1 cellular context compared by ENCODE assay signal in genomic region chr20:41081276-41081814, GRCh38.
TF ChIP-seq lines count a peak whose summit lies in the region.

No MANE protein-coding gene starts in this region.

TF ChIP-seq in K562, 482 proteins besides CTCF, POLR2A, EP300 and RAD21:
- TF ChIP-seq MAFF (IDR thresholded peaks at IDR 0.05; ENCODE audit: low read length) (peak; percentile 23; the same call in 1 of the 2 replicates), RFX5 (IDR thresholded peaks at IDR 0.05; ENCODE audit: low read depth, low read length) (no peak), ZNF146 (CRISPR knock-in tag; IDR thresholded peaks at IDR 0.05; ENCODE audit: unreplicated experiment) (no peak), ZNF316 (IDR thresholded peaks at IDR 0.05) (peak; percentile 77), PCBP2 (IDR thresholded peaks at IDR 0.05; ENCODE audit: low read depth, low read length, poor library complexity, severe bottlenecking) (no peak), KLF10 (CRISPR knock-in tag; IDR thresholded peaks at IDR 0.05) (no peak), MAFG (tag; conservative IDR thresholded peaks at IDR 0.05) (peak; percentile 45; the same call in 1 of the 2 replicates), ZBTB11 (CRISPR knock-in tag; IDR thresholded peaks at IDR 0.05) (no peak), C11orf30 (IDR thresholded peaks at IDR 0.05; ENCODE audit: low read depth) (peak; percentile 61)
